ENCODE assay signal across 9 cellular contexts in the genomic region with DNA sequence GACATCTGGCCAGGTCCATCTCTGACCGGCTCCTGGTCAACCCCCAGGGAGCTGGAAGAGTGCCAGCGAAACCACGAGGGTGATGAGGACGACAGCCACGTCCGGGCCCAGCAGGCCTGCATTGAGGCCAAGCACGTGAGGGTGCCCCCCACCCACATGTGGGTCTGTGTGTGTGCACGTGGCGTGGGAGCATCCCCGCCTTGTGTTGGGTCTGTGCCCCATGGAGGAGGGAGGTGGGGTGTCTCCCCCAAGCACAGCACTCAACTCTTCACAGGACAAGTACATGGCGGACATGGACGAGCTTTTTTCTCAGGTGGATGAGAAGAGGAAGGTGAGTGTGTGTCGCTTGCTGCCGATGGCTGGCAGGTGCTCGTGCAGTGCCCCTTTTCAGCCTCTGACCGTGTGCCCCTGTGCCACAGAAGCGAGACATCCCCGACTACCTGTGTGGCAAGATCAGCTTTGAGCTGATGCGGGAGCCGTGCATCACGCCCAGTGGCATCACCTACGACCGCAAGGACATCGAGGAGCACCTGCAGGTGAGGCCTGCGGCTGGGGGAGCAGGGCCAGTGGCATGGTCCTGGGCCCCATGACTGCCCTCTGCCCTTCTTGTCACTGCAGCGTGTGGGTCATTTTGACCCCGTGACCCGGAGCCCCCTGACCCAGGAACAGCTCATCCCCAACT. TPM values are rescaled to one million over a fixed set of nuclear protein-coding genes. Genes with fewer than 3 reads are reported as not detected.
A peak's percentile ranks its signal among the peaks of the same experiment; 100 is the strongest.
DNase-seq lines count a peak whose midpoint lies in the region; TF ChIP-seq lines count a peak whose summit lies in the region.
"Had no signal": no experiment of that assay in that cellular context is flagged by ENCODE, and none has a peak within 500 bp of the region (broad histone marks: within the 10 kb centered on the region; RNA-seq: fewer than 3 reads in every experiment).

No MANE protein-coding gene starts in this region.

- TF ChIP-seq CTCF in Caco-2 (IDR thresholded peaks at IDR 0.05; ENCODE audit: insufficient read depth in 1 of 2, low read depth in 1 of 2, low read length in 1 of 2, severe bottlenecking in 1 of 2, unreplicated experiment in 1 of 2): no peak
- TF ChIP-seq CTCF in mammary epithelial cell (conservative IDR thresholded peaks at IDR 0.05 in 1 of 2, IDR thresholded peaks at IDR 0.05 in 1 of 2; ENCODE audit: extremely low read depth in 1 of 2, insufficient read depth in 1 of 2, low read depth in 1 of 2, low read length in 2 of 2): no peak
- no peak for TF ChIP-seq CTCF in neural cell (IDR thresholded peaks at IDR 0.05; ENCODE audit: poor library complexity, severe bottlenecking)

- TF ChIP-seq EP300 in neural cell (conservative IDR thresholded peaks at IDR 0.05; ENCODE audit: poor library complexity, severe bottlenecking): no peak

- H3K36me3 ChIP-seq in Caco-2 (ENCODE audit: control insufficient read depth, insufficient read depth, low read length) (0 out of 2 replicates have a peak, but pooled peaks cover 4% of the 10 kb centered on the region), mammary epithelial cell (ENCODE audit: insufficient read depth, low read length) (peaks cover 17% of the 10 kb centered on the region), neural cell (ENCODE audit: insufficient read depth, low read length) (no peaks in the 10 kb centered on the region)

- no peaks in the 10 kb centered on the region for H3K27me3 ChIP-seq in Caco-2 (replicated peaks; ENCODE audit: control insufficient read depth, insufficient read depth, low read length)
- H3K27me3 ChIP-seq in mammary epithelial cell (ENCODE audit: insufficient read depth, low read length): no peaks in the 10 kb centered on the region
- no peaks in the 10 kb centered on the region for H3K27me3 ChIP-seq in neural cell (ENCODE audit: insufficient read depth, low read depth, low read length)

- CTCF ChIA-PET in Caco-2 (lab: Charles Lee) (no interaction called here), mammary epithelial cell (lab: Charles Lee; ENCODE audit: low non-redundant PET) (no interaction called here)

- H2AFZ ChIP-seq in mammary epithelial cell (ENCODE audit: low read depth, low read length) (no peak overlapping the region), neural cell (ENCODE audit: low read depth, low read length) (no peak overlapping the region)

- H3K9me3 Mint-ChIP-seq in Caco-2 (ENCODE audit: unreplicated experiment): no peaks in the 10 kb centered on the region

- peak overlapping the region; percentile 79 for H3K4me3 Mint-ChIP-seq in Caco-2 (ENCODE audit: unreplicated experiment)

- no peak overlapping the region for H3K27ac ChIP-seq in mammary epithelial cell (ENCODE audit: insufficient read depth, low read depth, low read length)
- no peak overlapping the region for H3K27ac ChIP-seq in neural cell (ENCODE audit: low read length)

- intact Hi-C loops in Caco-2 (cut with micrococcal nuclease; ENCODE audit: unreplicated experiment) (no loop called here), mammary epithelial cell (cut with micrococcal nuclease) (loop anchor here (5.0 kb wide), 1 partner anchor 280 kb away; a partner anchor contains a TSS)

- H3K9ac ChIP-seq in mammary epithelial cell (ENCODE audit: insufficient read depth, low read length) (no peak overlapping the region), neural cell (ENCODE audit: low read length) (no peak overlapping the region)

- peak overlapping the region; percentile 16 for H3K27ac Mint-ChIP-seq in Caco-2 (ENCODE audit: unreplicated experiment)

- dilution Hi-C loops in mammary epithelial cell (cut with HindIII; ENCODE audit: low sequenced_read_pairs): no loop called here

- peaks cover 66% of the 10 kb centered on the region for H3K36me3 Mint-ChIP-seq in Caco-2 (ENCODE audit: insufficient read depth, unreplicated experiment)

- H3K9me2 ChIP-seq in neural cell (ENCODE audit: insufficient read depth, low read length): no peaks in the 10 kb centered on the region

- no peaks in the 10 kb centered on the region for H3K9me3 ChIP-seq in Caco-2
- no peaks in the 10 kb centered on the region for H3K9me3 ChIP-seq in mammary epithelial cell (replicated peaks; ENCODE audit: insufficient read depth, low read length)
- H3K9me3 ChIP-seq in neural cell (ENCODE audit: low read length): no peaks in the 10 kb centered on the region

- TF ChIP-seq RAD21 in neural cell (conservative IDR thresholded peaks at IDR 0.05): no peak

- no peaks in the 10 kb centered on the region for H3F3A ChIP-seq in neural cell (ENCODE audit: insufficient read depth, low read length, poor library complexity, severe bottlenecking)

- 78% methylated on average over 26 of the region's 28 CpGs for WGBS in mammary epithelial cell (ENCODE audit: low coverage, missing lambda C conversion rate)

- H3K4me2 ChIP-seq in mammary epithelial cell (ENCODE audit: insufficient read depth, low read depth, low read length): peak overlapping the region; percentile 100
- H3K4me2 ChIP-seq in neural cell (ENCODE audit: low read length): no peak overlapping the region

- DNase-seq in Caco-2: no peak
- peak; percentile 69 for DNase-seq in M059J (ENCODE audit: low read depth)
- no peak for DNase-seq in mammary epithelial cell
- no peak for DNase-seq in stimulated activated CD4-positive, alpha-beta T cell treated with anti-CD3 and anti-CD28 coated beads, Interleukin-2, amount 100 ng/mL, for 24 hours
- no peak for DNase-seq in retina
- no peak for DNase-seq in islet precursor cell
- DNase-seq in NCI-H526 (lab: John Stamatoyannopoulos, UW): no peak
- DNase-seq: activated CD8-positive, alpha-beta memory T cell treated with anti-CD3 and anti-CD28 coated beads, Interleukin-2, amount 50 U/mL, for 4 hours had no signal

- H4K20me1 ChIP-seq in mammary epithelial cell (ENCODE audit: insufficient read depth, low read length) (no peaks in the 10 kb centered on the region), neural cell (ENCODE audit: insufficient read depth) (peaks cover 6% of the 10 kb centered on the region)

- H3K4me1 Mint-ChIP-seq in Caco-2 (ENCODE audit: low read depth, unreplicated experiment): no peaks in the 10 kb centered on the region

- H3K4me3 ChIP-seq in Caco-2 (ENCODE audit: low read depth, low read length): no peak overlapping the region; the same call in 1 of the 2 replicates
- H3K4me3 ChIP-seq in mammary epithelial cell (replicated peaks in 1 of 3; ENCODE audit: insufficient read depth in 1 of 3, low read depth in 2 of 3, low read length in 3 of 3): peak overlapping the region in 2 of 3 experiments; percentile 72 to 81
- H3K4me3 ChIP-seq in neural cell (ENCODE audit: low read length): peak overlapping the region; percentile 70

- POLR2A ChIA-PET in Caco-2 (lab: Charles Lee): interaction anchor here (0.5 kb wide), 1 partner anchor 28 kb away, joined by 7 read pairs; no protein-coding TSS in a partner anchor

- BruUV-seq in Caco-2 (replicated peaks; lab: Mats Ljungman, UMichigan) (TSS peak; percentile 70), mammary epithelial cell (replicated peaks; lab: Mats Ljungman, UMichigan) (TSS peak; percentile 66)

- in situ Hi-C loops in mammary epithelial cell (cut with MboI; ENCODE audit: low sequenced_read_pairs in 2 of 2): no loop called here

- no peaks in the 10 kb centered on the region for H3K27me3 Mint-ChIP-seq in Caco-2 (ENCODE audit: insufficient read depth, unreplicated experiment)

- H3K4me1 ChIP-seq in Caco-2 (peaks cover 37% of the 10 kb centered on the region), mammary epithelial cell (ENCODE audit: insufficient read depth, low read length) (peaks cover 69% of the 10 kb centered on the region)

- peaks cover 56% of the 10 kb centered on the region for H3K79me2 ChIP-seq in mammary epithelial cell (ENCODE audit: insufficient read depth, low read length)
- H3K79me2 ChIP-seq in neural cell (replicated peaks; ENCODE audit: insufficient read depth, low read length): peaks cover 20% of the 10 kb centered on the region

TF ChIP-seq in neural cell, 6 proteins besides CTCF, POLR2A, EP300 and RAD21 (continues in another document):
- TF ChIP-seq MXI1 (conservative IDR thresholded peaks at IDR 0.05; ENCODE audit: poor library complexity, severe bottlenecking) (no peak), EZH2 (IDR thresholded peaks at IDR 0.05; ENCODE audit: borderline replicate concordance, insufficient read depth, low read length, poor library complexity, severe bottlenecking) (no peak), TAF1 (IDR thresholded peaks at IDR 0.05; ENCODE audit: low read depth) (no peak), SMC3 (conservative IDR thresholded peaks at IDR 0.05; ENCODE audit: poor library complexity) (no peak)

RNA-seq across cellular contexts. Expression of a gene that starts 1.7 kb away (rescaled TPM):
- 77.8 and 86.6 TPM in 2 replicates for total RNA-seq in Caco-2 (2022)
- 133 and 153 TPM in 2 replicates for total RNA-seq in M059J (2014; rRNA removed; shearing (Covaris generic))
- 100 to 1,000 TPM; 126 to 156 TPM for total RNA-seq in mammary epithelial cell
- polyA plus RNA-seq in mammary epithelial cell: 189 TPM
- 105 TPM for polyA minus RNA-seq in mammary epithelial cell
- 120 and 151 TPM in 2 replicates for polyA plus RNA-seq in neural cell
- 60.4 and 67.1 TPM in 2 replicates for polyA minus RNA-seq in neural cell

RNA-seq across cellular contexts. Expression of a gene that starts 2.2 kb away (rescaled TPM):
- total RNA-seq in Caco-2 (2022): 46.7 and 52.4 TPM in 2 replicates
- 57.8 and 68.5 TPM in 2 replicates for total RNA-seq in M059J (2014; rRNA removed; shearing (Covaris generic))
- total RNA-seq in mammary epithelial cell: 10 to 100 TPM; 21.2 to 32.4 TPM
- 42.5 TPM for polyA plus RNA-seq in mammary epithelial cell
- polyA minus RNA-seq in mammary epithelial cell: 18.5 TPM
- polyA plus RNA-seq in neural cell: 44.7 and 51.6 TPM in 2 replicates
- 19.4 and 23.6 TPM in 2 replicates for polyA minus RNA-seq in neural cell

RNA-seq across cellular contexts. Expression of a gene that starts 6.4 kb away (rescaled TPM):
- total RNA-seq in Caco-2 (2022): 2.9 and 3.2 TPM in 2 replicates
- total RNA-seq in M059J (2014; rRNA removed; shearing (Covaris generic)): 0.15 TPM in 1 of 2 replicates, not detected in the other
- 1 to 10 TPM; 3.2 to 6.1 TPM for total RNA-seq in mammary epithelial cell
- polyA plus RNA-seq in mammary epithelial cell: 2.1 TPM
- polyA minus RNA-seq in mammary epithelial cell: not detected
- polyA plus RNA-seq in neural cell: 7.2 and 10.8 TPM in 2 replicates
- polyA minus RNA-seq in neural cell: 0.97 and 1.3 TPM in 2 replicates

RNA-seq across cellular contexts. Expression of a gene that starts 8.3 kb away (rescaled TPM):
- total RNA-seq in Caco-2 (2022) (10.8 and 11.7 TPM in 2 replicates), mammary epithelial cell (10 to 100 TPM in 1 of 2 donors, 1 to 10 TPM in 1; 5.3 to 10.3 TPM)
- 3.4 and 9.0 TPM in 2 replicates for total RNA-seq in M059J (2014; rRNA removed; shearing (Covaris generic))
- polyA plus RNA-seq in mammary epithelial cell (4.3 TPM), neural cell (23.0 and 28.8 TPM in 2 replicates)
- polyA minus RNA-seq in mammary epithelial cell (6.9 TPM), neural cell (12.4 and 12.6 TPM in 2 replicates)

RNA-seq across cellular contexts. Expression of a gene that starts 14.0 kb away (rescaled TPM):
- total RNA-seq in Caco-2 (2022): 96.7 and 106 TPM in 2 replicates
- total RNA-seq in M059J (2014; rRNA removed; shearing (Covaris generic)): 25.7 and 38.5 TPM in 2 replicates
- total RNA-seq in mammary epithelial cell: 100 to 1,000 TPM in 1 of 2 donors, 10 to 100 TPM in 1; 48.8 to 154 TPM
- polyA plus RNA-seq in mammary epithelial cell: 87.3 TPM
- 29.5 TPM for polyA minus RNA-seq in mammary epithelial cell
- 132 and 192 TPM in 2 replicates for polyA plus RNA-seq in neural cell
- polyA minus RNA-seq in neural cell: 42.5 and 55.3 TPM in 2 replicates
